Comparison of ENCODE assay signal across 8 cellular contexts in genomic region chr2:7097353-7097895, GRCh38.
A peak's percentile ranks its signal among the peaks of the same experiment; 100 is the strongest.
DNase-seq lines count a peak whose midpoint lies in the region; ATAC-seq and TF ChIP-seq lines count a peak whose summit lies in the region.

No MANE protein-coding gene starts in this region.

- H3K27ac ChIP-seq in uterus: no peak overlapping the region

- TF ChIP-seq POLR2A in uterus (IDR thresholded peaks at IDR 0.05): no peak

- peak; percentile 92 for ATAC-seq in HG02588 (IDR thresholded peaks at IDR 0.05; ENCODE audit: unreplicated experiment)
- ATAC-seq in activated naive CD4-positive, alpha-beta T cell treated with anti-CD3 and anti-CD28 coated beads, Interleukin-2, amount 50 U/mL, for 72 hours: peak; percentile 89

- H3K9me3 Mint-ChIP-seq in activated naive CD4-positive, alpha-beta T cell treated with anti-CD3 and anti-CD28 coated beads, Interleukin-2, amount 50 U/mL, for 72 hours: no peaks in the 10 kb centered on the region

- no peaks in the 10 kb centered on the region for H3K9me3 ChIP-seq in uterus

- TF ChIP-seq CTCF in GM12873 (IDR thresholded peaks at IDR 0.05; ENCODE audit: insufficient read depth, low read depth, low read length, missing control alignments) (peak; percentile 99), uterus (IDR thresholded peaks at IDR 0.05) (peak; percentile 88 to 97 (median 93))

- no peaks in the 10 kb centered on the region for H3K36me3 ChIP-seq in uterus

- H3K4me3 ChIP-seq in uterus: no peak overlapping the region

- intact Hi-C loops in cardiac septum (cut with DNase I) (loop anchor here (5.0 kb wide), 1 partner anchor 1590 kb away; no protein-coding TSS in a partner anchor), uterus (cut with DNase I; ENCODE audit: low total_unique reads) (no loop called here)

- no peaks in the 10 kb centered on the region for H3K36me3 Mint-ChIP-seq in activated naive CD4-positive, alpha-beta T cell treated with anti-CD3 and anti-CD28 coated beads, Interleukin-2, amount 50 U/mL, for 72 hours

- H3K4me1 ChIP-seq in uterus: no peaks in the 10 kb centered on the region

- DNase-seq in NCI-H1048 (lab: John Stamatoyannopoulos, UW) (peak; percentile 52), SKM-1 (lab: John Stamatoyannopoulos, UW; ENCODE audit: unreplicated experiment) (peak; percentile 16), cardiac septum (ENCODE audit: low spot score) (peak; percentile 91), putamen (ENCODE audit: low spot score) (peak; percentile 49), uterus (peak; percentile 65 to 79)
- peak; percentile 65 to 79 for DNase-seq in activated naive CD4-positive, alpha-beta T cell treated with anti-CD3 and anti-CD28 coated beads, Interleukin-2, amount 50 U/mL, for 72 hours (ENCODE audit: low spot score in 2 of 2)

- no peaks in the 10 kb centered on the region for H3K27me3 ChIP-seq in uterus

- peak overlapping the region in 1 of 2 donors; percentile 5 for H3K27ac Mint-ChIP-seq in activated naive CD4-positive, alpha-beta T cell treated with anti-CD3 and anti-CD28 coated beads, Interleukin-2, amount 50 U/mL, for 72 hours

Comparison
In these comparisons a context has a peak if more than half of its experiments do, and no peak if none do; other contexts are left out.
1. DNase-seq: peak in every context shown above with its lines; median percentile 91 in cardiac septum; 72 in activated naive CD4-positive, alpha-beta T cell treated with anti-CD3 and anti-CD28 coated beads, Interleukin-2, amount 50 U/mL, for 72 hours; 72 in uterus; 52 in NCI-H1048; 49 in putamen; 16 in SKM-1.